8 cellular contexts compared by ENCODE assay signal in genomic region chr13:27425151-27425917, GRCh38. TPM values are rescaled to one million over a fixed set of nuclear protein-coding genes. Genes with fewer than 3 reads are reported as not detected.
DNase-seq lines count a peak whose midpoint lies in the region; ATAC-seq and TF ChIP-seq lines count a peak whose summit lies in the region.

No MANE protein-coding gene starts in this region.

- peaks cover 40% of the 10 kb centered on the region for H3K4me1 Mint-ChIP-seq in activated CD8-positive, alpha-beta memory T cell treated with anti-CD3 and anti-CD28 coated beads, Interleukin-2, amount 10 ng/mL, durations not matched to agents 7 days and 5 days

- CTCF ChIA-PET in activated CD8-positive, alpha-beta memory T cell treated with anti-CD3 and anti-CD28 coated beads, Interleukin-2, amount 10 ng/mL, durations not matched to agents 7 days and 5 days (lab: Charles Lee), result interaction anchor here (1.0 to 3.4 kb wide), 12 partner anchors 14 to 528 kb away, joined by 3 to 39 read pairs (median 4); partner anchors contain the start of genes LNX2 and MTIF3

- in situ Hi-C loops in astrocyte of the cerebellum (cut with HindIII; ENCODE audit: low sequenced_read_pairs), result no loop called here

- H3K27me3 ChIP-seq in right lobe of liver (no peaks in the 10 kb centered on the region), tibial artery (no peaks in the 10 kb centered on the region)

- H3K27ac ChIP-seq in right lobe of liver (peak overlapping the region; percentile 84 to 93 (median 92)), tibial artery (peak overlapping the region; percentile 79 to 80)

- ATAC-seq in activated CD8-positive, alpha-beta memory T cell treated with anti-CD3 and anti-CD28 coated beads, Interleukin-2, amount 10 ng/mL, durations not matched to agents 7 days and 5 days, result no peak
- ATAC-seq in right lobe of liver (peak; percentile 2 to 16 (median 5)), GM18520 (IDR thresholded peaks at IDR 0.05; ENCODE audit: unreplicated experiment) (no peak)

- H3K9me3 ChIP-seq in right lobe of liver, result no peaks in the 10 kb centered on the region
- H3K9me3 ChIP-seq in tibial artery, result no peaks in the 10 kb centered on the region

- H3K4me3 ChIP-seq in astrocyte of the cerebellum (ENCODE audit: low read depth, low read length), result peak overlapping the region; percentile 71
- peak overlapping the region; percentile 68 to 91 (median 83) for H3K4me3 ChIP-seq in right lobe of liver
- peak overlapping the region; percentile 81 to 92 for H3K4me3 ChIP-seq in tibial artery

- H3K27ac Mint-ChIP-seq in activated CD8-positive, alpha-beta memory T cell treated with anti-CD3 and anti-CD28 coated beads, Interleukin-2, amount 10 ng/mL, durations not matched to agents 7 days and 5 days, result peak overlapping the region; percentile 97

- intact Hi-C loops in right lobe of liver (cut with DNase I) (no loop called here), tibial artery (cut with DNase I; ENCODE audit: low total_unique reads) (loop anchor here (2.0 to 10.0 kb wide), 3 partner anchors 25 to 199 kb away; partner anchors contain the start of genes LNX2, MTIF3 and POLR1D)

- H3K36me3 Mint-ChIP-seq in activated CD8-positive, alpha-beta memory T cell treated with anti-CD3 and anti-CD28 coated beads, Interleukin-2, amount 10 ng/mL, durations not matched to agents 7 days and 5 days, result peaks cover 27% of the 10 kb centered on the region

- H3K36me3 ChIP-seq in right lobe of liver (peaks cover 0 to 15% (median 6%) of the 10 kb centered on the region in 4 donors), tibial artery (peaks cover 4 to 28% (median 21%) of the 10 kb centered on the region in 3 donors)

- TF ChIP-seq POLR2A in right lobe of liver (IDR thresholded peaks at IDR 0.05), result no peak

- TF ChIP-seq CTCF in astrocyte of the cerebellum (IDR thresholded peaks at IDR 0.05; ENCODE audit: low read depth, low read length, missing control alignments), result no peak
- TF ChIP-seq CTCF in right lobe of liver (IDR thresholded peaks at IDR 0.05), result peak in 1 of 4 donors; percentile 2
- no peak for TF ChIP-seq CTCF in tibial artery (IDR thresholded peaks at IDR 0.05)

- H3K27me3 Mint-ChIP-seq in activated CD8-positive, alpha-beta memory T cell treated with anti-CD3 and anti-CD28 coated beads, Interleukin-2, amount 10 ng/mL, durations not matched to agents 7 days and 5 days, result no peaks in the 10 kb centered on the region

- peaks cover 0 to 17% (median 8%) of the 10 kb centered on the region in 4 donors for H3K4me1 ChIP-seq in right lobe of liver
- peaks cover 0 to 33% (median 24%) of the 10 kb centered on the region in 4 donors for H3K4me1 ChIP-seq in tibial artery

- DNase-seq in activated CD8-positive, alpha-beta memory T cell treated with anti-CD3 and anti-CD28 coated beads, Interleukin-2, amount 10 ng/mL, durations not matched to agents 7 days and 5 days, result peak; percentile 47
- DNase-seq in activated CD8-positive, alpha-beta memory T cell treated with anti-CD3 and anti-CD28 coated beads, Interleukin-2, amount 50 U/mL, for 48 hours, result no peak
- DNase-seq in LoVo (ENCODE audit: low spot score), result peak; percentile 6
- DNase-seq in astrocyte of the cerebellum (ENCODE audit: low read depth), result no peak
- no peak for DNase-seq in right lobe of liver
- no peak for DNase-seq in tibial artery
- no peak for DNase-seq in hippocampal formation (lab: John Stamatoyannopoulos, UW)

- peak overlapping the region; percentile 86 for H3K4me3 Mint-ChIP-seq in activated CD8-positive, alpha-beta memory T cell treated with anti-CD3 and anti-CD28 coated beads, Interleukin-2, amount 10 ng/mL, durations not matched to agents 7 days and 5 days

- no peaks in the 10 kb centered on the region for H3K9me3 Mint-ChIP-seq in activated CD8-positive, alpha-beta memory T cell treated with anti-CD3 and anti-CD28 coated beads, Interleukin-2, amount 10 ng/mL, durations not matched to agents 7 days and 5 days (ENCODE audit: low read depth)

- WGBS in right lobe of liver (ENCODE audit: insufficient coverage, low coverage, low lambda C conversion rate, missing lambda C conversion rate), result 15% methylated on average over 13 of the region's 13 CpGs

RNA-seq across cellular contexts. Expression of gene GTF3A, which starts 0.9 kb away (rescaled TPM):
- 100 to 1,000 TPM; 189 to 225 TPM for total RNA-seq in activated CD8-positive, alpha-beta memory T cell treated with anti-CD3 and anti-CD28 coated beads, Interleukin-2, amount 10 ng/mL, durations not matched to agents 7 days and 5 days
- total RNA-seq in right lobe of liver, result 100 to 1,000 TPM in 2 of 6 experiments, 10 to 100 TPM in 4; 50.2 to 216 (median 64.9) TPM

RNA-seq across cellular contexts. Expression of gene MTIF3, which starts 25.0 kb away (rescaled TPM):
- total RNA-seq in activated CD8-positive, alpha-beta memory T cell treated with anti-CD3 and anti-CD28 coated beads, Interleukin-2, amount 10 ng/mL, durations not matched to agents 7 days and 5 days, result 10 to 100 TPM; 41.2 to 47.3 TPM
- total RNA-seq in right lobe of liver, result 10 to 100 TPM; 26.5 to 46.0 (median 32.0) TPM

Comparison
In these comparisons a context has a peak if more than half of its experiments do, and no peak if none do; other contexts are left out.
1. DNase-seq: peak in activated CD8-positive, alpha-beta memory T cell treated with anti-CD3 and anti-CD28 coated beads, Interleukin-2, amount 10 ng/mL, durations not matched to agents 7 days and 5 days (single experiment) and LoVo (single experiment); none in activated CD8-positive, alpha-beta memory T cell treated with anti-CD3 and anti-CD28 coated beads, Interleukin-2, amount 50 U/mL, for 48 hours (single experiment), astrocyte of the cerebellum (single experiment), right lobe of liver (0 of 3), tibial artery (0 of 2) and hippocampal formation (0 of 2).
2. ATAC-seq: peak in right lobe of liver (4 of 4); none in activated CD8-positive, alpha-beta memory T cell treated with anti-CD3 and anti-CD28 coated beads, Interleukin-2, amount 10 ng/mL, durations not matched to agents 7 days and 5 days (single experiment) and GM18520 (single experiment).
3. Peak in every context shown above with its lines, with median percentiles within 50 percentile points of each other: H3K4me3 ChIP-seq.